8 cellular contexts compared by ENCODE assay signal in the genomic region with DNA sequence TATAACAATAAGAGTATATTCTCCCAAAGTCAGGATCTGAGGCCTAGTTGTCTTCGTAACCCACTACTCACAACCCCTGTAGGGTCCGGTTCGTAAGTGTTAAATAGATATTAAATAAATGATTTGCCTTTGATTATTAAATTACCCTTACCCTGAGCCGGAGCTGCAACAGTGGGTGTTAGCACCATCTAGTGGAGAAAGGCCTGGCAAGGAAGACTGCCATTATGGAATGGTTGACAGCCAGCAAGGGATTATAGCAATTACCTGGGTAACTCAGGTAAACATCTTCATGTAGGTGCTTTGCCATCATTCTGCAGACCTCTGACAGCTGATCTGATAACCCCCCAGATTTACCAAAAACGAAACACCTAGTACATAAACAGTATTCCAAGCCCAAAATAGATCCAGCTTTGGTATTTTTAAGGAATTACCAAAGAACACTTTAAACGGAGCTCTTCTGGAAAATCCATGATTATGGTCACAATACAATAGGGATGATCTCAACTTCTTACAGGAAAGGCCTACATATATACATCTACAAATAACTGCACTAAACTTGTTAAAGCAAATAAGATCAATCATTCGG.
DNase-seq lines count a peak whose midpoint lies in the region; ATAC-seq and TF ChIP-seq lines count a peak whose summit lies in the region.

No MANE protein-coding gene starts in this region.

- no peak overlapping the region for H2BK120ac ChIP-seq in IMR-90 (ENCODE audit: low read depth, low read length)

- H3K14ac ChIP-seq in IMR-90 (replicated peaks; ENCODE audit: low read depth, low read length): no peak overlapping the region

- no peak overlapping the region for H3K18ac ChIP-seq in IMR-90 (ENCODE audit: low read depth, low read length)

- no CpG with 5 or more reads among the region's 7 CpGs for WGBS in IMR-90 (ENCODE audit: extremely low coverage in 2 of 2, insufficient read length in 1 of 2), 2 experiments

- dilution Hi-C loops in IMR-90 (cut with HindIII; ENCODE audit: low sequenced_read_pairs, unreplicated experiment): no loop called here

- no peak overlapping the region for H4K91ac ChIP-seq in IMR-90 (ENCODE audit: insufficient read depth, low read depth, low read length)

- in situ Hi-C loops in IMR-90 (cut with MboI; ENCODE audit: low sequenced_read_pairs): loop anchor here (5.0 kb wide), 1 partner anchor 996 kb away; no protein-coding TSS in a partner anchor

- peak; percentile 67 for TF ChIP-seq RAD21 in IMR-90 (IDR thresholded peaks at IDR 0.05; ENCODE audit: low read length)

- no peak overlapping the region for H3K4ac ChIP-seq in IMR-90 (ENCODE audit: low read depth, low read length)

- TF ChIP-seq POLR2A in IMR-90 (IDR thresholded peaks at IDR 0.05; ENCODE audit: low read depth, low read length): no peak

- H3K9me3 ChIP-seq in IMR-90 (ENCODE audit: control insufficient read depth, insufficient read depth, low read length): no peaks in the 10 kb centered on the region

- no peak overlapping the region for H4K8ac ChIP-seq in IMR-90 (ENCODE audit: low read depth in 2 of 2, low read length in 2 of 2)

- POLR2A ChIA-PET in IMR-90 (lab: Charles Lee; ENCODE audit: unreplicated experiment): no interaction called here

- H3K23ac ChIP-seq in IMR-90 (ENCODE audit: low read depth, low read length): no peak overlapping the region

- no peak overlapping the region for H2AK5ac ChIP-seq in IMR-90 (ENCODE audit: low read depth, low read length)

- CTCF ChIA-PET in IMR-90 (lab: Yijun Ruan, JAX): interaction anchor here (0.6 to 2.7 kb wide), 9 partner anchors 13 to 563 kb away, joined by 3 to 17 read pairs (median 4); no protein-coding TSS in a partner anchor

- no peak overlapping the region for H3K27ac ChIP-seq in IMR-90 (ENCODE audit: insufficient read depth, low read length)

- H2BK5ac ChIP-seq in IMR-90 (ENCODE audit: low read depth, low read length, poor library complexity, severe bottlenecking): no peak overlapping the region

- no peaks in the 10 kb centered on the region for H3K4me1 ChIP-seq in IMR-90 (ENCODE audit: control insufficient read depth, insufficient read depth, low read length)

- no peaks in the 10 kb centered on the region for H3K79me1 ChIP-seq in IMR-90 (ENCODE audit: low read depth in 1 of 2, low read length in 2 of 2)

- peak; percentile 71 for TF ChIP-seq CTCF in IMR-90 (conservative IDR thresholded peaks at IDR 0.05; ENCODE audit: low read depth, low read length)
- TF ChIP-seq CTCF in fibroblast of pulmonary artery (IDR thresholded peaks at IDR 0.05; ENCODE audit: low read length, missing control alignments): peak; percentile 98

- no peak overlapping the region for H4K5ac ChIP-seq in IMR-90 (ENCODE audit: low read depth, low read length)

- H3K36me3 ChIP-seq in IMR-90 (ENCODE audit: control insufficient read depth, insufficient read depth, low read length): no peaks in the 10 kb centered on the region

- no peak overlapping the region for H3K9ac ChIP-seq in IMR-90 (ENCODE audit: low read depth, low read length)

- H3K56ac ChIP-seq in IMR-90 (ENCODE audit: extremely low read depth, insufficient read depth, low read length): no peak overlapping the region

- H3K27me3 ChIP-seq in IMR-90 (ENCODE audit: control insufficient read depth, insufficient read depth, low read length): peaks cover 4% of the 10 kb centered on the region

- peak; percentile 7 for DNase-seq in NCI-H2196 (lab: John Stamatoyannopoulos, UW; ENCODE audit: unreplicated experiment)
- no peak for DNase-seq in NCI-H2196 treated with DMSO at 0.1 percent for 48 hours (lab: John Stamatoyannopoulos, UW; ENCODE audit: unreplicated experiment)
- peak; percentile 30 for DNase-seq in IMR-90
- peak; percentile 14 for DNase-seq in T follicular helper cell (ENCODE audit: low read depth)
- peak; percentile 62 for DNase-seq in fibroblast of pulmonary artery (ENCODE audit: low read depth)
- peak; percentile 38 for DNase-seq in renal cortical epithelial cell (ENCODE audit: low read depth)
- DNase-seq in UCSD-AML1 (lab: John Stamatoyannopoulos, UW; ENCODE audit: unreplicated experiment): no peak
- no peak for DNase-seq in NCI-H1092 treated with DMSO at 0.1 percent for 48 hours (lab: John Stamatoyannopoulos, UW)

- no TSS peak for BruUV-seq in IMR-90 (replicated peaks; lab: Mats Ljungman, UMichigan)

- H2BK15ac ChIP-seq in IMR-90 (ENCODE audit: low read depth, low read length): no peak overlapping the region

- H3K9me1 ChIP-seq in IMR-90 (ENCODE audit: insufficient read depth, low read length): no peaks in the 10 kb centered on the region

- ATAC-seq in IMR-90 (ENCODE audit: low read depth): peak; percentile 72

- H3K4me2 ChIP-seq in IMR-90 (ENCODE audit: low read depth, low read length): no peak overlapping the region

- intact Hi-C loops in IMR-90 (cut with micrococcal nuclease): loop anchor here (1.0 to 10.0 kb wide), 4 partner anchors 37 to 995 kb away; no protein-coding TSS in a partner anchor

- no peaks in the 10 kb centered on the region for H4K20me1 ChIP-seq in IMR-90 (ENCODE audit: insufficient read depth, low read length)

- no peak overlapping the region for H2BK20ac ChIP-seq in IMR-90 (ENCODE audit: low read depth, low read length)

- H3K4me3 ChIP-seq in IMR-90 (ENCODE audit: insufficient read depth, low read depth, low read length) (no peak overlapping the region), fibroblast of pulmonary artery (replicated peaks; ENCODE audit: low read depth, low read length) (no peak overlapping the region)

- no peak overlapping the region for H2AFZ ChIP-seq in IMR-90 (replicated peaks; ENCODE audit: low read length, poor library complexity)

- H2AK9ac ChIP-seq in IMR-90 (replicated peaks; ENCODE audit: low read depth, low read length, poor library complexity): no peak overlapping the region

TF ChIP-seq in IMR-90, 13 proteins besides CTCF, POLR2A, EP300 and RAD21:
- TF ChIP-seq NFE2L2 (IDR thresholded peaks at IDR 0.05; ENCODE audit: low read depth, low read length): no peak
- no peak for TF ChIP-seq RFX5 (IDR thresholded peaks at IDR 0.05; ENCODE audit: low read depth, low read length)
- no peak for TF ChIP-seq MAFK (IDR thresholded peaks at IDR 0.05; ENCODE audit: low read depth, low read length)
- no peak for TF ChIP-seq MAZ (IDR thresholded peaks at IDR 0.05; ENCODE audit: borderline replicate concordance, low read depth, low read length)
- TF ChIP-seq SMC3 (IDR thresholded peaks at IDR 0.05; ENCODE audit: low read depth, low read length): peak; percentile 59
- TF ChIP-seq CEBPB (IDR thresholded peaks at IDR 0.05; ENCODE audit: low read depth, low read length): no peak

Comparison
In these comparisons a context has a peak if more than half of its experiments do, and no peak if none do; other contexts are left out.
1. DNase-seq: peak in NCI-H2196 (single experiment), IMR-90 (single experiment), T follicular helper cell (single experiment), fibroblast of pulmonary artery (single experiment) and renal cortical epithelial cell (single experiment); none in NCI-H2196 treated with DMSO at 0.1 percent for 48 hours (single experiment), UCSD-AML1 (single experiment) and NCI-H1092 treated with DMSO at 0.1 percent for 48 hours (single experiment).